In genomic region chr2:31138037-31138962, GRCh38 we compare ENCODE assay signal across 8 cellular contexts. TPM values are rescaled to one million over a fixed set of nuclear protein-coding genes. Genes with fewer than 3 reads are reported as not detected.
DNase-seq lines count a peak whose midpoint lies in the region; ATAC-seq, FAIRE-seq and TF ChIP-seq lines count a peak whose summit lies in the region.

A gene with protein sequence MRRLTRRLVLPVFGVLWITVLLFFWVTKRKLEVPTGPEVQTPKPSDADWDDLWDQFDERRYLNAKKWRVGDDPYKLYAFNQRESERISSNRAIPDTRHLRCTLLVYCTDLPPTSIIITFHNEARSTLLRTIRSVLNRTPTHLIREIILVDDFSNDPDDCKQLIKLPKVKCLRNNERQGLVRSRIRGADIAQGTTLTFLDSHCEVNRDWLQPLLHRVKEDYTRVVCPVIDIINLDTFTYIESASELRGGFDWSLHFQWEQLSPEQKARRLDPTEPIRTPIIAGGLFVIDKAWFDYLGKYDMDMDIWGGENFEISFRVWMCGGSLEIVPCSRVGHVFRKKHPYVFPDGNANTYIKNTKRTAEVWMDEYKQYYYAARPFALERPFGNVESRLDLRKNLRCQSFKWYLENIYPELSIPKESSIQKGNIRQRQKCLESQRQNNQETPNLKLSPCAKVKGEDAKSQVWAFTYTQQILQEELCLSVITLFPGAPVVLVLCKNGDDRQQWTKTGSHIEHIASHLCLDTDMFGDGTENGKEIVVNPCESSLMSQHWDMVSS (minus strand): TSS chr2:31138440. CDS start chr2:31138086, 354 bp downstream.

- dilution Hi-C loops in keratinocyte (cut with MboI; ENCODE audit: extremely low pct_ligation_motif_present, low sequenced_read_pairs), result no loop called here

- peak within 1 kb of the TSS; percentile 69 for H3K4me3 Mint-ChIP-seq in chondrocyte (ENCODE audit: unreplicated experiment)

- peaks cover 66% of the 10 kb centered on the region for H3K27me3 Mint-ChIP-seq in chondrocyte (ENCODE audit: low read depth)

- no peaks in the 10 kb centered on the region for H4K20me1 ChIP-seq in keratinocyte (ENCODE audit: control insufficient read depth, extremely low read depth, insufficient read depth, low read length)

- 1 to 2% (median 2%) methylated on average over 74 to 95 of the region's 95 CpGs for WGBS in small intestine, 3 donors

- in situ Hi-C loops in SK-MEL-5 (cut with HindIII; ENCODE audit: low pct_unique_long_range_greater_than_20kb, low sequenced_read_pairs), result no loop called here

- H3K36me3 ChIP-seq in keratinocyte (ENCODE audit: control insufficient read depth in 2 of 2, extremely low read depth in 1 of 2, insufficient read depth in 2 of 2, low read length in 2 of 2) (no peaks in the 10 kb centered on the region), small intestine (ENCODE audit: control insufficient read depth in 2 of 2, insufficient read depth in 2 of 2, low read length in 2 of 2) (no peaks in the 10 kb centered on the region)

- peaks cover 5% of the 10 kb centered on the region for H3K4me1 Mint-ChIP-seq in chondrocyte (ENCODE audit: low read depth)

- H3K27ac ChIP-seq in keratinocyte (ENCODE audit: control insufficient read depth, insufficient read depth, low read length), result peak within 1 kb of the TSS; percentile 39
- no peak within 1 kb of the TSS for H3K27ac ChIP-seq in small intestine (ENCODE audit: low read depth in 1 of 2, low read length in 1 of 2)

- H3K9me1 ChIP-seq in keratinocyte (ENCODE audit: control insufficient read depth, extremely low read depth, insufficient read depth, low read length), result no peaks in the 10 kb centered on the region

- H3K27ac Mint-ChIP-seq in chondrocyte (ENCODE audit: unreplicated experiment), result no peak within 1 kb of the TSS

- H3K79me2 ChIP-seq in keratinocyte (ENCODE audit: control insufficient read depth, insufficient read depth, low read length), result peaks cover 21% of the 10 kb centered on the region

- DNase-seq in GM10266 (ENCODE audit: extremely low spot score) (peak; percentile 65), SK-MEL-5 (ENCODE audit: low read depth, low spot score) (peak; percentile 44), chondrocyte (ENCODE audit: low spot score) (no peak), keratinocyte (ENCODE audit: low read depth, low spot score) (no peak), small intestine (peak; percentile 56), GM19240 (ENCODE audit: insufficient read length, low spot score) (no peak)

- no peaks in the 10 kb centered on the region for H3K9me3 Mint-ChIP-seq in chondrocyte (ENCODE audit: low read depth)

- peak; percentile 25 for TF ChIP-seq CTCF in GM10266 (IDR thresholded peaks at IDR 0.05; ENCODE audit: control insufficient read depth, insufficient read depth, low read depth, missing control alignments)
- peak; percentile 76 for TF ChIP-seq CTCF in chondrocyte (IDR thresholded peaks at IDR 0.05)
- peak; percentile 51 to 87 (median 78) for TF ChIP-seq CTCF in keratinocyte (optimal IDR thresholded peaks at IDR 0.05 in 1 of 3, IDR thresholded peaks at IDR 0.05 in 1 of 3, conservative IDR thresholded peaks at IDR 0.05 in 1 of 3; ENCODE audit: extremely low read depth in 1 of 3, insufficient read depth in 2 of 3, low read length in 3 of 3)

- peak within 1 kb of the TSS; percentile 78 for H3K9ac ChIP-seq in keratinocyte (ENCODE audit: control insufficient read depth, extremely low read depth, insufficient read depth, low read length)

- FAIRE-seq in keratinocyte (lab: Jason Lieb, UNC) (no peak), small intestine (lab: Jason Lieb, UNC) (no peak)

- no peaks in the 10 kb centered on the region for H3K36me3 Mint-ChIP-seq in chondrocyte (ENCODE audit: low read depth)

- ATAC-seq in HG03354 (IDR thresholded peaks at IDR 0.05; ENCODE audit: poor library complexity, severe bottlenecking, unreplicated experiment), result peak; percentile 65
- ATAC-seq in HG02970 (IDR thresholded peaks at IDR 0.05; ENCODE audit: low FRiP score, unreplicated experiment), result no peak

- H3K27me3 ChIP-seq in keratinocyte (ENCODE audit: control insufficient read depth, extremely low read depth, insufficient read depth, low read length) (no peaks in the 10 kb centered on the region), small intestine (ENCODE audit: control insufficient read depth in 2 of 2, insufficient read depth in 2 of 2, low read length in 2 of 2) (peaks cover 0 to 8% of the 10 kb centered on the region in 2 donors)

- H3K9me3 ChIP-seq in keratinocyte (ENCODE audit: control insufficient read depth, low read depth, low read length) (no peaks in the 10 kb centered on the region), small intestine (ENCODE audit: control insufficient read depth, low read depth) (no peaks in the 10 kb centered on the region)

- peak within 1 kb of the TSS; percentile 59 to 82 (median 65) for H3K4me3 ChIP-seq in keratinocyte (ENCODE audit: control insufficient read depth in 2 of 3, extremely low read depth in 1 of 3, insufficient read depth in 2 of 3, low read depth in 1 of 3, low read length in 3 of 3)
- peak within 1 kb of the TSS; percentile 9 to 50 for H3K4me3 ChIP-seq in small intestine (ENCODE audit: low read depth in 1 of 2, low read length in 2 of 2)

- peak within 1 kb of the TSS; percentile 93 for H2AFZ ChIP-seq in keratinocyte (ENCODE audit: control insufficient read depth, low read length)

- H3K4me1 ChIP-seq in keratinocyte (ENCODE audit: control insufficient read depth, extremely low read depth, insufficient read depth, low read length), result peaks cover 10% of the 10 kb centered on the region
- no peaks in the 10 kb centered on the region for H3K4me1 ChIP-seq in small intestine (ENCODE audit: control insufficient read depth in 2 of 2, insufficient read depth in 1 of 2, low read depth in 1 of 2, low read length in 1 of 2)

- peak within 1 kb of the TSS; percentile 61 for H3K4me2 ChIP-seq in keratinocyte (ENCODE audit: control insufficient read depth, extremely low read depth, insufficient read depth, low read depth, low read length)

RNA-seq across cellular contexts. Expression of the gene that starts here (rescaled TPM):
- 4.8 and 5.9 TPM in 2 replicates for total RNA-seq in SK-MEL-5 (2014; rRNA removed; shearing (Covaris generic))
- polyA plus RNA-seq in SK-MEL-5 (2015; cell fraction: cytosol; rRNA removed), result 14.4 and 16.5 TPM in 2 replicates
- polyA plus RNA-seq in SK-MEL-5 (2015; cell fraction: nucleus; rRNA removed), result 3.0 and 5.4 TPM in 2 replicates
- 0.70 to 17.8 TPM (median 16.2 TPM) in 3 replicates for total RNA-seq in chondrocyte
- polyA plus RNA-seq in keratinocyte (27.4 to 40.5 TPM (median 34.0 TPM) in 3 replicates), small intestine (1 to 10 TPM in 2 of 3 donors, not detected in 1; 2.2 to 8.2 TPM)
- 12.6 TPM for polyA plus RNA-seq in keratinocyte (2011; ENCODE audit: low read depth)
- polyA plus RNA-seq in keratinocyte (2011; cell fraction: cytosol; rRNA removed), result 21.4 and 21.7 TPM in 2 replicates
- 47.6 and 54.4 TPM in 2 replicates for polyA plus RNA-seq in keratinocyte (2011; cell fraction: nucleus; rRNA removed)
- polyA plus RNA-seq in keratinocyte (2012; ENCODE audit: low replicate concordance), result 13.7 and 35.4 TPM in 2 replicates
- 44.6 to 64.1 TPM (median 63.8 TPM) in 3 replicates for polyA minus RNA-seq in keratinocyte
- polyA minus RNA-seq in keratinocyte (2011; cell fraction: cytosol; rRNA and poly(A)+ RNA removed), result 36.6 TPM
- polyA minus RNA-seq in keratinocyte (2011; cell fraction: nucleus; rRNA and poly(A)+ RNA removed), result 34.5 and 41.9 TPM in 2 replicates

Comparison
In these comparisons a context has a peak if more than half of its experiments do, and no peak if none do; other contexts are left out.
1. DNase-seq: peak in GM10266 (single experiment), SK-MEL-5 (single experiment) and small intestine (single experiment); none in chondrocyte (single experiment), keratinocyte (single experiment) and GM19240 (single experiment).
2. CTCF ChIP-seq: peak in every context shown above with its lines; median percentile 78 in keratinocyte; 76 in chondrocyte; 25 in GM10266.